1 cellular context compared by ENCODE assay signal in the genomic region with DNA sequence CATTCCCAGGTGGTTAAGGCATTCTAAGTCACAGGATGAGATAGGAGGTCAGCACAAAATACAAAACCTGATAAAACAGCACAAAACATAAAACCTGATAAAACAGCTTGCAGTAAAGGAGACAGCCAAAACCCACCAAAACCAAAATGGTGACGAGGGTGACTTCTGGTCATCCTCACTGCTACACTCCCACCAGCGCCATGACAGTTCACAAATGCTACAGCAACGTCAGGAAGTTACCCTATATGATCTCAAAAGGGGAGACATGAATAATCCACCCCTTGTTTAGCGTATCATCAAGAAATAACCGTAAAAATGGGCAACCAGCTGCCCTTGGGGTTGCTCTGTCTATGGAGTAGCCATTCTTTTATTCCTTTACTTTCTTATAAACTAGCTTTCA.
TF ChIP-seq lines count a peak whose summit lies in the region.
"Not testable (repeated sequence)": the region's sequence is repeated elsewhere in the genome, so short reads cannot be mapped to it uniquely, and the experiment has no call there.

No MANE protein-coding gene starts in this region.

TF ChIP-seq in K562, 482 proteins besides CTCF, POLR2A, EP300 and RAD21:
- TF ChIP-seq YY1 (IDR thresholded peaks at IDR 0.05; ENCODE audit: borderline replicate concordance in 1 of 3, control insufficient read depth in 1 of 3, extremely low read depth in 1 of 3, insufficient read depth in 3 of 3, insufficient read length in 1 of 3, insufficient replicate concordance in 2 of 3, low read depth in 1 of 3, low read length in 2 of 3) (peak in 1 of 3 experiments; percentile 76), NR4A1 (tag; IDR thresholded peaks at IDR 0.05) (peak; percentile 83)
- not testable (repeated sequence) for TF ChIP-seq NR4A1 (CRISPR knock-in tag; IDR thresholded peaks at IDR 0.05)
- TF ChIP-seq, protein P1, sequence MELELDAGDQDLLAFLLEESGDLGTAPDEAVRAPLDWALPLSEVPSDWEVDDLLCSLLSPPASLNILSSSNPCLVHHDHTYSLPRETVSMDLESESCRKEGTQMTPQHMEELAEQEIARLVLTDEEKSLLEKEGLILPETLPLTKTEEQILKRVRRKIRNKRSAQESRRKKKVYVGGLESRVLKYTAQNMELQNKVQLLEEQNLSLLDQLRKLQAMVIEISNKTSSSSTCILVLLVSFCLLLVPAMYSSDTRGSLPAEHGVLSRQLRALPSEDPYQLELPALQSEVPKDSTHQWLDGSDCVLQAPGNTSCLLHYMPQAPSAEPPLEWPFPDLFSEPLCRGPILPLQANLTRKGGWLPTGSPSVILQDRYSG (tag; conservative IDR thresholded peaks at IDR 0.05; ENCODE audit: low read depth), result peak; percentile 56; the same call in 1 of the 2 replicates
- TF ChIP-seq, protein P2, sequence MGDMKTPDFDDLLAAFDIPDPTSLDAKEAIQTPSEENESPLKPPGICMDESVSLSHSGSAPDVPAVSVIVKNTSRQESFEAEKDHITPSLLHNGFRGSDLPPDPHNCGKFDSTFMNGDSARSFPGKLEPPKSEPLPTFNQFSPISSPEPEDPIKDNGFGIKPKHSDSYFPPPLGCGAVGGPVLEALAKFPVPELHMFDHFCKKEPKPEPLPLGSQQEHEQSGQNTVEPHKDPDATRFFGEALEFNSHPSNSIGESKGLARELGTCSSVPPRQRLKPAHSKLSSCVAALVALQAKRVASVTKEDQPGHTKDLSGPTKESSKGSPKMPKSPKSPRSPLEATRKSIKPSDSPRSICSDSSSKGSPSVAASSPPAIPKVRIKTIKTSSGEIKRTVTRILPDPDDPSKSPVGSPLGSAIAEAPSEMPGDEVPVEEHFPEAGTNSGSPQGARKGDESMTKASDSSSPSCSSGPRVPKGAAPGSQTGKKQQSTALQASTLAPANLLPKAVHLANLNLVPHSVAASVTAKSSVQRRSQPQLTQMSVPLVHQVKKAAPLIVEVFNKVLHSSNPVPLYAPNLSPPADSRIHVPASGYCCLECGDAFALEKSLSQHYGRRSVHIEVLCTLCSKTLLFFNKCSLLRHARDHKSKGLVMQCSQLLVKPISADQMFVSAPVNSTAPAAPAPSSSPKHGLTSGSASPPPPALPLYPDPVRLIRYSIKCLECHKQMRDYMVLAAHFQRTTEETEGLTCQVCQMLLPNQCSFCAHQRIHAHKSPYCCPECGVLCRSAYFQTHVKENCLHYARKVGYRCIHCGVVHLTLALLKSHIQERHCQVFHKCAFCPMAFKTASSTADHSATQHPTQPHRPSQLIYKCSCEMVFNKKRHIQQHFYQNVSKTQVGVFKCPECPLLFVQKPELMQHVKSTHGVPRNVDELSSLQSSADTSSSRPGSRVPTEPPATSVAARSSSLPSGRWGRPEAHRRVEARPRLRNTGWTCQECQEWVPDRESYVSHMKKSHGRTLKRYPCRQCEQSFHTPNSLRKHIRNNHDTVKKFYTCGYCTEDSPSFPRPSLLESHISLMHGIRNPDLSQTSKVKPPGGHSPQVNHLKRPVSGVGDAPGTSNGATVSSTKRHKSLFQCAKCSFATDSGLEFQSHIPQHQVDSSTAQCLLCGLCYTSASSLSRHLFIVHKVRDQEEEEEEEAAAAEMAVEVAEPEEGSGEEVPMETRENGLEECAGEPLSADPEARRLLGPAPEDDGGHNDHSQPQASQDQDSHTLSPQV (IDR thresholded peaks at IDR 0.05), result peak; percentile 20; the same call in 1 of the 2 replicates
